ENCODE assay signal across 8 cellular contexts in the genomic region with DNA sequence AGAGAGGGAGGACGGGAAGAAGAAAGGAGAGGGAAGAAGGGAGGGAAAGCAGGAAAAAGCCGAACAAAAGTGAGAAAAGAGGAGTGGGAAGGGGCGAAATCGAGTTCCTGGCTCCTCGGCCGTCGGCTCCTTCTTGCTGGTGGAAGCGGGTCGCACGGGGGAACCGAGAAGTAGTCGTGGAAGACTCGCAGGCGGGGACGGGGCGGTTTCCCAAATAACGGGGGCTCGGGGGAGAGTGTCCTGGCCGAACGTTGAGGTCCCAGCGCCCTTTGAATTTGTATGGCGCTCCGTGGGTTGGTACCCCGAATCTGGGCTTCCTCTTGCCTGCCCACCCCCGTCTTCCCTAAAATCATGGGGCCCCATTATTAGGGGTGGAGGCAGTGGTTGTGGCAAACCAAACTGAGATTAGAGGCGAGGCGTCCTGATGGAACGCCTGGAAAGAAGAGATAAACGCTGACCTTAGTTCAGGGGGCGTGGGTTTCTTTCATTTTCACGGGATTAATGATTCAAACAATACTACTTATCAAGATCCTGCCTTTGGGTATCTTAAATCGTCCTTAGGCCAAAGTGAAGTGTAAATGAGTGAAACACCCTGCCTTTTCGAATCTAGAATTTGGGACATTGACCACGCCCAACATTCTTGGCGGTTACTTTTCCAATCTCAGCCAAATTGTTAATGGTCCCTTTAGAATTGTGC. TPM values are rescaled to one million over a fixed set of nuclear protein-coding genes. Genes with fewer than 3 reads are reported as not detected.
DNase-seq lines count a peak whose midpoint lies in the region; ATAC-seq and TF ChIP-seq lines count a peak whose summit lies in the region.

No MANE protein-coding gene starts in this region.

- H3K4me3 ChIP-seq in HUES64 (ENCODE audit: low read length) (peak overlapping the region; percentile 96), retinal pigment epithelial cell (ENCODE audit: low read length) (peak overlapping the region; percentile 73)

- H3K27me3 ChIP-seq in HUES64 (ENCODE audit: insufficient read depth, low read length) = no peaks in the 10 kb centered on the region

- ATAC-seq in activated naive CD4-positive, alpha-beta T cell treated with anti-CD3 and anti-CD28 coated beads, Interleukin-2, amount 50 U/mL, for 72 hours = no peak
- ATAC-seq in left cardiac atrium (peak; percentile 2 to 9), HG03571 (IDR thresholded peaks at IDR 0.05; ENCODE audit: unreplicated experiment) (no peak)

- 0 out of 2 replicates have a peak, but pooled peaks cover under 1% of the 10 kb centered on the region for H3K36me3 ChIP-seq in HUES64 (ENCODE audit: insufficient read depth, low read length)

- peak overlapping the region; percentile 74 for H3K27ac ChIP-seq in C4-2B
- H3K27ac ChIP-seq in HUES64 (ENCODE audit: low read depth, low read length) = peak overlapping the region; percentile 78

- peak overlapping the region; percentile 29 to 80 for H3K27ac Mint-ChIP-seq in activated naive CD4-positive, alpha-beta T cell treated with anti-CD3 and anti-CD28 coated beads, Interleukin-2, amount 50 U/mL, for 72 hours

- WGBS in HUES64 = 3% methylated on average over 34 of the region's 35 CpGs

- H3K9ac ChIP-seq in HUES64 (ENCODE audit: low read depth, low read length) = peak overlapping the region; percentile 93

- peak in 1 of 2 donors; percentile 56 for DNase-seq in activated naive CD4-positive, alpha-beta T cell treated with anti-CD3 and anti-CD28 coated beads, Interleukin-2, amount 50 U/mL, for 72 hours (ENCODE audit: low spot score in 2 of 2)
- DNase-seq in left cardiac atrium (no peak), retinal pigment epithelial cell (ENCODE audit: low read depth) (no peak), NCI-H345 treated with DMSO at 0.1 percent for 48 hours (lab: John Stamatoyannopoulos, UW; ENCODE audit: unreplicated experiment) (no peak)
- no peak for DNase-seq in NK-92 treated with Interleukin-12 subunit alpha and Interleukin-12 subunit beta, amount 100 ng/mL, for 24 hours (lab: John Stamatoyannopoulos, UW)

- peaks cover 23% of the 10 kb centered on the region for H3K4me1 ChIP-seq in HUES64 (ENCODE audit: insufficient read depth, low read length)

- peaks cover 0 to 4% of the 10 kb centered on the region in 2 donors for H3K36me3 Mint-ChIP-seq in activated naive CD4-positive, alpha-beta T cell treated with anti-CD3 and anti-CD28 coated beads, Interleukin-2, amount 50 U/mL, for 72 hours

- no peak for TF ChIP-seq CTCF in C4-2B (conservative IDR thresholded peaks at IDR 0.05)
- no peak for TF ChIP-seq CTCF in retinal pigment epithelial cell (conservative IDR thresholded peaks at IDR 0.05; ENCODE audit: low read depth, low read length)

- no peaks in the 10 kb centered on the region for H3K9me3 ChIP-seq in HUES64 (ENCODE audit: insufficient read depth, low read depth, low read length)

- intact Hi-C loops in left cardiac atrium (cut with DNase I) = loop anchor here in 1 of 2 donors (5.0 kb wide), 1 partner anchor 97 kb away; the partner anchor contains the start of gene STK10

- H3K9me3 Mint-ChIP-seq in activated naive CD4-positive, alpha-beta T cell treated with anti-CD3 and anti-CD28 coated beads, Interleukin-2, amount 50 U/mL, for 72 hours = no peaks in the 10 kb centered on the region

RNA-seq across cellular contexts. Expression of gene UBTD2, which starts 0.9 kb away (rescaled TPM):
- 37.8 TPM for polyA plus RNA-seq in HUES64 (2013, experiment 1 of 2)
- polyA plus RNA-seq in HUES64 (2013, experiment 2 of 2) = 41.6 TPM
- total RNA-seq in activated naive CD4-positive, alpha-beta T cell treated with anti-CD3 and anti-CD28 coated beads, Interleukin-2, amount 50 U/mL, for 72 hours = 1 to 10 TPM; 4.4 to 5.3 TPM
- 10 to 100 TPM in 1 of 2 donors, 1 to 10 TPM in 1; 9.7 to 10.9 TPM for total RNA-seq in left cardiac atrium

Comparison
In these comparisons a context has a peak if more than half of its experiments do, and no peak if none do; other contexts are left out.
1. ATAC-seq: peak in left cardiac atrium (2 of 2); none in activated naive CD4-positive, alpha-beta T cell treated with anti-CD3 and anti-CD28 coated beads, Interleukin-2, amount 50 U/mL, for 72 hours (0 of 2) and HG03571 (single experiment).